In genomic region chr2:197163755-197164753, GRCh38 we compare ENCODE assay signal across 10 cellular contexts.
A peak's percentile ranks its signal among the peaks of the same experiment; 100 is the strongest.
DNase-seq lines count a peak whose midpoint lies in the region; ATAC-seq and TF ChIP-seq lines count a peak whose summit lies in the region.
"Had no signal": no experiment of that assay in that cellular context is flagged by ENCODE, and none has a peak within 500 bp of the region (broad histone marks: within the 10 kb centered on the region; RNA-seq: fewer than 3 reads in every experiment).

No MANE protein-coding gene starts in this region.

- TF ChIP-seq CTCF in esophagus muscularis mucosa (IDR thresholded peaks at IDR 0.05) (no peak), mesothelial cell of epicardium (IDR thresholded peaks at IDR 0.05; ENCODE audit: unreplicated experiment) (no peak), tibial artery (IDR thresholded peaks at IDR 0.05) (no peak)

- H3K27me3 ChIP-seq in esophagus muscularis mucosa (no peaks in the 10 kb centered on the region), tibial artery (no peaks in the 10 kb centered on the region)

- WGBS in esophagus muscularis mucosa, result 53% methylated on average over 43 of the region's 54 CpGs

- TF ChIP-seq POLR2A in esophagus muscularis mucosa (IDR thresholded peaks at IDR 0.05; ENCODE audit: low read depth), result no peak

- H3K27me3 Mint-ChIP-seq in T-helper 1 cell treated with Interleukin-12 subunit alpha and Interleukin-12 subunit beta and Interleukin-4 antibody, amounts not matched to agents 30 μg/mL and 1 μg/mL, for 36 hours (ENCODE audit: low read depth), result no peaks in the 10 kb centered on the region
- H3K27me3 Mint-ChIP-seq in mesothelial cell of epicardium (ENCODE audit: low read depth), result no peaks in the 10 kb centered on the region

- no peaks in the 10 kb centered on the region for H3K9me3 ChIP-seq in esophagus muscularis mucosa
- no peaks in the 10 kb centered on the region for H3K9me3 ChIP-seq in tibial artery

- H3K36me3 ChIP-seq in esophagus muscularis mucosa (no peaks in the 10 kb centered on the region), tibial artery (no peaks in the 10 kb centered on the region)

- peak overlapping the region; percentile 32 to 51 (median 43) for H3K4me3 ChIP-seq in esophagus muscularis mucosa
- peak overlapping the region; percentile 6 to 25 for H3K4me3 ChIP-seq in tibial artery

- H3K36me3 Mint-ChIP-seq in T-helper 1 cell treated with Interleukin-12 subunit alpha and Interleukin-12 subunit beta and Interleukin-4 antibody, amounts not matched to agents 30 μg/mL and 1 μg/mL, for 36 hours (ENCODE audit: low read depth), result peaks cover 14% of the 10 kb centered on the region
- H3K36me3 Mint-ChIP-seq in mesothelial cell of epicardium, result no peaks in the 10 kb centered on the region

- ATAC-seq in GM21423 (IDR thresholded peaks at IDR 0.05; ENCODE audit: unreplicated experiment), result no peak
- ATAC-seq: PC-3 had no signal

- no peak overlapping the region for H3K4me3 Mint-ChIP-seq in T-helper 1 cell treated with Interleukin-12 subunit alpha and Interleukin-12 subunit beta and Interleukin-4 antibody, amounts not matched to agents 30 μg/mL and 1 μg/mL, for 36 hours
- peak overlapping the region; percentile 50 for H3K4me3 Mint-ChIP-seq in mesothelial cell of epicardium

- H3K4me1 Mint-ChIP-seq in T-helper 1 cell treated with Interleukin-12 subunit alpha and Interleukin-12 subunit beta and Interleukin-4 antibody, amounts not matched to agents 30 μg/mL and 1 μg/mL, for 36 hours (ENCODE audit: low read depth), result peaks cover 51% of the 10 kb centered on the region
- H3K4me1 Mint-ChIP-seq in mesothelial cell of epicardium, result peaks cover 8% of the 10 kb centered on the region

- DNase-seq in T-helper 1 cell (no peak), esophagus muscularis mucosa (ENCODE audit: extremely low spot score) (no peak), mesothelial cell of epicardium (ENCODE audit: low spot score in 2 of 2, unreplicated experiment in 2 of 2) (no peak), tibial artery (no peak), NCI-H1694 treated with DMSO at 0.1 percent for 48 hours (lab: John Stamatoyannopoulos, UW) (no peak)
- no peak for DNase-seq in stimulated activated CD4-positive, alpha-beta T cell treated with anti-CD3 and anti-CD28 coated beads, Interleukin-4, amount 100 ng/mL, for 4 hours
- DNase-seq: MV-4-11, PC-3 had no signal

- H3K27ac ChIP-seq in esophagus muscularis mucosa (replicated peaks in 1 of 4) (peak overlapping the region in 3 of 4 donors; percentile 1 to 46 (median 39)), tibial artery (no peak overlapping the region)

- H3K27ac Mint-ChIP-seq in T-helper 1 cell treated with Interleukin-12 subunit alpha and Interleukin-12 subunit beta and Interleukin-4 antibody, amounts not matched to agents 30 μg/mL and 1 μg/mL, for 36 hours, result peak overlapping the region; percentile 11
- no peak overlapping the region for H3K27ac Mint-ChIP-seq in mesothelial cell of epicardium

- intact Hi-C loops in esophagus muscularis mucosa (cut with DNase I) (no loop called here), tibial artery (cut with DNase I; ENCODE audit: low total_unique reads) (no loop called here)

- H3K9me3 Mint-ChIP-seq in T-helper 1 cell treated with Interleukin-12 subunit alpha and Interleukin-12 subunit beta and Interleukin-4 antibody, amounts not matched to agents 30 μg/mL and 1 μg/mL, for 36 hours, result no peaks in the 10 kb centered on the region
- H3K9me3 Mint-ChIP-seq in mesothelial cell of epicardium, result no peaks in the 10 kb centered on the region

- H3K4me1 ChIP-seq in esophagus muscularis mucosa (peaks cover 5 to 83% (median 71%) of the 10 kb centered on the region in 4 donors), tibial artery (peaks cover 0 to 40% (median 16%) of the 10 kb centered on the region in 4 donors)

- TF ChIP-seq EP300 in esophagus muscularis mucosa (IDR thresholded peaks at IDR 0.05), result no peak

Comparison
In these comparisons a context has a peak if more than half of its experiments do, and no peak if none do; other contexts are left out.
1. H3K27ac ChIP-seq: peak in esophagus muscularis mucosa (3 of 4); none in tibial artery (0 of 2).